Comparison of ENCODE assay signal across 20 cellular contexts in genomic region chr1:229194096-229194495, GRCh38.
"Had no signal": no experiment of that assay in that cellular context is flagged by ENCODE, and none has a peak within 500 bp of the region (broad histone marks: within the 10 kb centered on the region; RNA-seq: fewer than 3 reads in every experiment).

No MANE protein-coding gene starts in this region.

- ATAC-seq: Right ventricle myocardium inferior, SK-N-SH treated with all-trans-retinoic acid at 6 μM for 48 hours had no signal

- DNase-seq: KBM-7, NCI-H1092, NCI-H1105 treated with DMSO at 0.1 percent for 48 hours, NCI-H1417 treated with DMSO at 0.1 percent for 48 hours, NCI-H146, NCI-H1694 treated with DMSO at 0.1 percent for 48 hours, NCI-H1930, NCI-H2081, NCI-H2107, NCI-H2227 treated with DMSO at 0.1 percent for 48 hours, NCI-H524, NCI-H69, NCI-H774, OCI-M1, PC-9, Peyer's patch, SHP77 treated with DMSO at 0.1 percent for 48 hours, SJCRH30 had no signal
